In the genomic region with DNA sequence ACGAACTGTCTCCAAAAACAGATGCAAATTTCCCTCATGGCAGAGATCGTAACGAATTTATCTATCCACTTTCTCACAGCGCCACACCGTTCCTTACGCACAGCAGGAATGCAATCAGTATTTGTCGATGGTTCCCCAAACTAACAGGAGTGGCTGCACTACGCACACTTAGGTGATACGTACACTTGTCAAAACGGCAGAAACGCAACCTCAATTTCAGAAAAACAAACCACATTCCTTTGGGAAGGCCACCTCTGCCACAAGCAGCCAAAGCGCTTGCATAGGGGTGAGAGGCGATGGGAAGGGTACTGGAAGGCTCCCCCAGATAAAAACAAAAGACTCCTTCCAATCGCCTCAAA, we compare ENCODE assay signal across 8 cellular contexts. TPM values are rescaled to one million over a fixed set of nuclear protein-coding genes. Genes with fewer than 3 reads are reported as not detected.
DNase-seq lines count a peak whose midpoint lies in the region; ATAC-seq and TF ChIP-seq lines count a peak whose summit lies in the region.

No MANE protein-coding gene starts in this region.

- H3K27ac ChIP-seq in hepatocyte: peak overlapping the region; percentile 75

- CTCF ChIA-PET in activated CD4-positive, alpha-beta T cell treated with anti-CD3 and anti-CD28 coated beads for 36 hours (lab: Charles Lee): interaction anchor here (0.6 to 1.9 kb wide), 5 partner anchors 10 to 285 kb away, joined by 3 to 17 read pairs (median 3); a partner anchor contains a TSS

- no peaks in the 10 kb centered on the region for H4K20me1 ChIP-seq in hepatocyte (ENCODE audit: insufficient read depth, poor library complexity, severe bottlenecking)

- no peaks in the 10 kb centered on the region for H3K9me3 Mint-ChIP-seq in activated CD4-positive, alpha-beta T cell treated with anti-CD3 and anti-CD28 coated beads for 36 hours (ENCODE audit: low read depth)

- H3K4me2 ChIP-seq in hepatocyte: peak overlapping the region; percentile 88

- no peaks in the 10 kb centered on the region for H3K9me2 ChIP-seq in hepatocyte (replicated peaks; ENCODE audit: insufficient read depth)

- no peaks in the 10 kb centered on the region for H3K36me3 ChIP-seq in hepatocyte (replicated peaks; ENCODE audit: insufficient read depth, low read depth)

- peak; percentile 11 for ATAC-seq in activated CD4-positive, alpha-beta T cell treated with anti-CD3 and anti-CD28 coated beads for 36 hours
- ATAC-seq in HG02623 (IDR thresholded peaks at IDR 0.05; ENCODE audit: unreplicated experiment): peak; percentile 16
- ATAC-seq in sciatic nerve: peak; percentile 12

- peaks cover 6% of the 10 kb centered on the region for H3K36me3 Mint-ChIP-seq in activated CD4-positive, alpha-beta T cell treated with anti-CD3 and anti-CD28 coated beads for 36 hours (ENCODE audit: low read depth)

- peak overlapping the region; percentile 73 for H3K4me3 ChIP-seq in hepatocyte

- peaks cover 45% of the 10 kb centered on the region for H3K79me2 ChIP-seq in hepatocyte

- peak overlapping the region; percentile 81 for H3K4me3 Mint-ChIP-seq in activated CD4-positive, alpha-beta T cell treated with anti-CD3 and anti-CD28 coated beads for 36 hours

- peaks cover 7% of the 10 kb centered on the region for H3K4me1 ChIP-seq in hepatocyte (ENCODE audit: insufficient read depth)

- POLR2A ChIA-PET in activated CD4-positive, alpha-beta T cell treated with anti-CD3 and anti-CD28 coated beads for 36 hours (lab: Charles Lee): interaction anchor here (0.6 to 2.3 kb wide), 5 partner anchors 10 to 768 kb away, joined by 3 to 47 read pairs (median 6); a partner anchor contains a TSS

- no peaks in the 10 kb centered on the region for H3K27me3 ChIP-seq in hepatocyte

- no peak for TF ChIP-seq CTCF in hepatocyte (IDR thresholded peaks at IDR 0.05; ENCODE audit: poor library complexity)

- peaks cover 25% of the 10 kb centered on the region for H3K4me1 Mint-ChIP-seq in activated CD4-positive, alpha-beta T cell treated with anti-CD3 and anti-CD28 coated beads for 36 hours

- no peaks in the 10 kb centered on the region for H3K27me3 Mint-ChIP-seq in activated CD4-positive, alpha-beta T cell treated with anti-CD3 and anti-CD28 coated beads for 36 hours

- peak; percentile 28 for DNase-seq in activated CD4-positive, alpha-beta T cell treated with anti-CD3 and anti-CD28 coated beads for 36 hours
- no peak for DNase-seq in activated CD4-positive, alpha-beta T cell treated with anti-CD3 and anti-CD28 coated beads, Interleukin-2, amount 50 U/mL, for 4 hours
- DNase-seq in NCI-H1048 (lab: John Stamatoyannopoulos, UW): peak; percentile 20
- DNase-seq in amniotic epithelial cell (ENCODE audit: low read depth): peak; percentile 24
- peak; percentile 25 for DNase-seq in hepatocyte (ENCODE audit: low spot score)
- no peak for DNase-seq in sciatic nerve (ENCODE audit: low spot score)
- DNase-seq in ecto neural progenitor cell (ENCODE audit: low spot score): no peak

- H3K9me3 ChIP-seq in hepatocyte (ENCODE audit: low read depth): no peaks in the 10 kb centered on the region

- intact Hi-C loops in activated CD4-positive, alpha-beta T cell treated with anti-CD3 and anti-CD28 coated beads for 36 hours (cut with DNase I, micrococcal nuclease): loop anchor here (1.0 to 5.0 kb wide), 12 partner anchors 10 to 768 kb away; a partner anchor contains a TSS
- intact Hi-C loops in sciatic nerve (cut with DNase I): no loop called here

- peak overlapping the region; percentile 77 for H2AFZ ChIP-seq in hepatocyte

- peak overlapping the region; percentile 96 for H3K27ac Mint-ChIP-seq in activated CD4-positive, alpha-beta T cell treated with anti-CD3 and anti-CD28 coated beads for 36 hours

- under 1% methylated on average over 14 of the region's 14 CpGs for WGBS in hepatocyte (ENCODE audit: low lambda C conversion rate, missing lambda C conversion rate)

RNA-seq across cellular contexts. Expression of a gene that starts 0.6 kb away (rescaled TPM):
- total RNA-seq in activated CD4-positive, alpha-beta T cell treated with anti-CD3 and anti-CD28 coated beads for 36 hours: 10 to 100 TPM; 48.6 to 59.5 TPM
- total RNA-seq in hepatocyte: 20.8 and 20.9 TPM in 2 replicates
- 8.0 and 10.8 TPM in 2 replicates for polyA plus RNA-seq in hepatocyte
- 55.0 TPM for total RNA-seq in sciatic nerve

RNA-seq across cellular contexts. Expression of a gene that starts 10.7 kb away (rescaled TPM):
- total RNA-seq in activated CD4-positive, alpha-beta T cell treated with anti-CD3 and anti-CD28 coated beads for 36 hours: 10 to 100 TPM; 34.0 to 36.5 TPM
- 12.0 and 14.1 TPM in 2 replicates for total RNA-seq in hepatocyte
- 8.6 and 10.3 TPM in 2 replicates for polyA plus RNA-seq in hepatocyte
- total RNA-seq in sciatic nerve: 24.7 TPM

Comparison
In these comparisons a context has a peak if more than half of its experiments do, and no peak if none do; other contexts are left out.
1. DNase-seq: peak in activated CD4-positive, alpha-beta T cell treated with anti-CD3 and anti-CD28 coated beads for 36 hours (single experiment), NCI-H1048 (single experiment), amniotic epithelial cell (single experiment) and hepatocyte (single experiment); none in activated CD4-positive, alpha-beta T cell treated with anti-CD3 and anti-CD28 coated beads, Interleukin-2, amount 50 U/mL, for 4 hours (0 of 2), sciatic nerve (single experiment) and ecto neural progenitor cell (single experiment).
2. Peak in every context shown above with its lines, with median percentiles within 50 percentile points of each other: ATAC-seq.